In genomic region chr1:196609114-196609737, GRCh38 we compare ENCODE assay signal across 9 cellular contexts. TPM values are rescaled to one million over a fixed set of nuclear protein-coding genes. Genes with fewer than 3 reads are reported as not detected.
DNase-seq lines count a peak whose midpoint lies in the region; ATAC-seq and TF ChIP-seq lines count a peak whose summit lies in the region.
"Had no signal": no experiment of that assay in that cellular context is flagged by ENCODE, and none has a peak within 500 bp of the region (broad histone marks: within the 10 kb centered on the region; RNA-seq: fewer than 3 reads in every experiment).

No MANE protein-coding gene starts in this region.

- H3K4me1 Mint-ChIP-seq in endothelial cell (ENCODE audit: unreplicated experiment) (peaks cover 8% of the 10 kb centered on the region), nephron (peaks cover 24% of the 10 kb centered on the region)

- ATAC-seq in HG03095 (IDR thresholded peaks at IDR 0.05; ENCODE audit: unreplicated experiment) (no peak), HG03025 (IDR thresholded peaks at IDR 0.05; ENCODE audit: low FRiP score, unreplicated experiment) (no peak), HG02759 (IDR thresholded peaks at IDR 0.05; ENCODE audit: unreplicated experiment) (no peak)
- ATAC-seq: HCT116 had no signal

- peaks cover 14% of the 10 kb centered on the region for H3K4me1 ChIP-seq in ES-I3 (ENCODE audit: insufficient read depth, low read length)

- DNase-seq in NCI-H146 (lab: John Stamatoyannopoulos, UW) (peak; percentile 72), endothelial cell (ENCODE audit: low spot score) (peak; percentile 33), RKO (ENCODE audit: low spot score) (no peak)

- H3K4me3 Mint-ChIP-seq in endothelial cell (ENCODE audit: unreplicated experiment) (peak overlapping the region; percentile 97), nephron (peak overlapping the region; percentile 96 to 98 (median 97))

- TF ChIP-seq CTCF in endothelial cell (IDR thresholded peaks at IDR 0.05; ENCODE audit: unreplicated experiment) (no peak), nephron (IDR thresholded peaks at IDR 0.05; ENCODE audit: unreplicated experiment in 3 of 3) (peak in 2 of 3 experiments; percentile 29 to 31)

- H3K9me3 Mint-ChIP-seq in endothelial cell (ENCODE audit: unreplicated experiment) (no peaks in the 10 kb centered on the region), nephron (no peaks in the 10 kb centered on the region)

- H3K27me3 Mint-ChIP-seq in endothelial cell (ENCODE audit: unreplicated experiment) (no peaks in the 10 kb centered on the region), nephron (ENCODE audit: low read depth) (no peaks in the 10 kb centered on the region)

- peak overlapping the region; percentile 96 for H3K9ac ChIP-seq in ES-I3 (ENCODE audit: low read depth, low read length)

- peak overlapping the region; percentile 13 for H3K27ac Mint-ChIP-seq in endothelial cell (ENCODE audit: unreplicated experiment)
- peak overlapping the region; percentile 77 to 96 (median 89) for H3K27ac Mint-ChIP-seq in nephron

- no peaks in the 10 kb centered on the region for H3K9me3 ChIP-seq in ES-I3 (ENCODE audit: control insufficient read depth, insufficient read depth, low read length)

- H3K36me3 Mint-ChIP-seq in endothelial cell (ENCODE audit: low read depth, unreplicated experiment) (no peaks in the 10 kb centered on the region), nephron (ENCODE audit: low read depth) (no peaks in the 10 kb centered on the region)

- H3K36me3 ChIP-seq in ES-I3 (ENCODE audit: insufficient read depth, low read length), result no peaks in the 10 kb centered on the region

RNA-seq across cellular contexts. Expression of gene KCNT2, which starts 1.0 kb away (rescaled TPM):
- total RNA-seq in endothelial cell (ENCODE audit: unreplicated experiment), result 7.1 TPM

RNA-seq across cellular contexts. Expression of gene CFH, which starts 42.6 kb away (rescaled TPM):
- total RNA-seq in endothelial cell (ENCODE audit: unreplicated experiment), result 67.9 TPM
